ENCODE assay signal across 7 cellular contexts in genomic region chr12:57777367-57777766, GRCh38.
"Had no signal": no experiment of that assay in that cellular context is flagged by ENCODE, and none has a peak within 500 bp of the region (broad histone marks: within the 10 kb centered on the region; RNA-seq: fewer than 3 reads in every experiment).

No MANE protein-coding gene starts in this region.

- H3K4me3 Mint-ChIP-seq: H9 had no signal

- H3K9me3 Mint-ChIP-seq: H9, IgD-negative memory B cell had no signal

- H3K27ac ChIP-seq: GM23248, KMS-11 had no signal

- H3K4me3 ChIP-seq: GM23248 had no signal

- H3K27ac Mint-ChIP-seq: H9, IgD-negative memory B cell had no signal

- H3K9ac ChIP-seq: GM23248, KMS-11 had no signal

- ATAC-seq: HepG2 had no signal

- H3K27me3 Mint-ChIP-seq: IgD-negative memory B cell had no signal

- DNase-seq: GM23248, H9, HCEC 1CT, KBM-7 had no signal
